ENCODE assay signal across 1 cellular context in the genomic region with DNA sequence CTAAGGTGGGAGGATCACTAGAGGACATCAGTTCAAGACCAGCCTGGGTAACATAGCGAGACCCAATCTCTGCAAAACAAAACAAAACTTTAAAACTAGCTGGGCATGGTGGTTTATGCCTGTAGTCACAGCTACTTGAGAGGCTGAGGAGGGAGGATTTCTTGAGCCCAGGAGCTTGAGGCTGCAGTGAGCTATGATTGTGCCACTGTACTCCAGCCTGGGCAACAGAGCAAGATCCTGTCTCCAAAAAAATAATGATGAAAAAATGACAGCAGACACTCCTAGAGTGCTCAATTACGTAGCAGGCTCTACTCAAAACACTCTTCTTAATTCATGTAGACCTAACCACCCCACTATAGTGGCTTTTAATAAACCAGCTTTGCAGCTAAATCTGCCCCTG.
A peak's percentile ranks its signal among the peaks of the same experiment; 100 is the strongest.
TF ChIP-seq lines count a peak whose summit lies in the region.

No MANE protein-coding gene starts in this region.

TF ChIP-seq in HepG2, 621 proteins besides CTCF, POLR2A, EP300 and RAD21:
- no peak for TF ChIP-seq NAIF1 (CRISPR knock-in tag; IDR thresholded peaks at IDR 0.05; ENCODE audit: borderline replicate concordance)
- TF ChIP-seq ARID2 (CRISPR knock-in tag; IDR thresholded peaks at IDR 0.05; ENCODE audit: borderline replicate concordance) = no peak
- no peak for TF ChIP-seq ZNF33B (CRISPR knock-in tag; IDR thresholded peaks at IDR 0.05)
- no peak for TF ChIP-seq YEATS2 (CRISPR knock-in tag; IDR thresholded peaks at IDR 0.05; ENCODE audit: borderline replicate concordance)
- TF ChIP-seq BHLHE40 (IDR thresholded peaks at IDR 0.05; ENCODE audit: low read length) = no peak
- TF ChIP-seq REPIN1 (CRISPR knock-in tag; IDR thresholded peaks at IDR 0.05; ENCODE audit: borderline replicate concordance, low read depth) = no peak
- no peak for TF ChIP-seq RBFOX2 (IDR thresholded peaks at IDR 0.05; ENCODE audit: low read depth, low read length)
- peak; percentile 83 for TF ChIP-seq ZNF121 (CRISPR knock-in tag; IDR thresholded peaks at IDR 0.05)
TF ChIP-seq in HepG2: peak in this region for 1.
